Comparison of ENCODE assay signal across 1 cellular context in the genomic region with DNA sequence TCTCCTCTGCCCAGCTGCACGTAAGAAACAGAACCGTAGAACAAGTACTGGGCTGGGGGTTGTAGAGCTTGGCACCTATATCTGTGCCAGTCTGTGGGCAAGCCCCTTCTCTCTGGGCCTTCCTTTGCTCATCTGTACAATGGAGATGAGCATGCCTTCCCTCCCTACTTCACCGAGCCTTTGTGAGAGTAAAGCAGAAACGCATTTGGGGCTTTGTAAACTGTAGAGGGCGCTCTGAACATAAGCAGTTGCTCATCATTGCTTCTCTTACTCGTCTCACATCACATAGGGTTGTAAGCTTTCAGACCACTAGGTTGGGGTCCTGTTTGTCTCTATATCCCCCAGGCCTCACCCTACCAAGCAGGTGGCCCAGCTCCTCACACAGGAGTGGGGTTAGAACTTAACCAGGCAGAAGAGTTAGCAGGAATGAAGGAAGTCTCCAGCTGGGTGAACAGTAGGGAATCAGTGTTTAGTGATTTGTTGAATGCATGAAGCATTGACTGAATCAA.
TF ChIP-seq lines count a peak whose summit lies in the region.

No MANE protein-coding gene starts in this region.

TF ChIP-seq in A549, 52 proteins besides CTCF, POLR2A, EP300 and RAD21:
- TF ChIP-seq SMC3 (IDR thresholded peaks at IDR 0.05) (peak; percentile 30; the same call in 1 of the 3 replicates), MAX (IDR thresholded peaks at IDR 0.05) (0 out of 2 replicates have a peak, but pooled peaks have one; percentile 12), FOSB (CRISPR knock-in tag; IDR thresholded peaks at IDR 0.05) (0 out of 2 replicates have a peak, but pooled peaks have one; percentile 31), HES2 (IDR thresholded peaks at IDR 0.05) (no peak)
